ENCODE assay signal across 25 cellular contexts in the genomic region with DNA sequence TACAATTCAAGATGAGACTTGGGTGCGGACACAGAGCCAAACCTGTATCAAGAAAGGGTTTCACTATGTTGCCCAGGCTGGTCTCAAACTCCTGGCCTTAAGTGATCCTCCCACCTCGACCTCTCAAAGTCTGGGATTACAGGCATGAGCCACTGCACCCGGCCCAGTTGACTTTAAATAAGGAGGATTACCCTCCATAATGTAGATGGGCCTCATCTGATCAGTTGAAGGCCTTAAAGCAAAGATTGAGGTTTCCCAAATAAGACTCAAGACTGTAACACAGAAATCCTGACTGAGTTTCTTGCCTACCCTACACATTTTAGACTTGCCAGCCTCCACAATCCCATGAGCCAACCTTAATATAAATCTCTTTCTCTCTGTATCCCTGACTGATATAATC.
"Had no signal": no experiment of that assay in that cellular context is flagged by ENCODE, and none has a peak within 500 bp of the region (broad histone marks: within the 10 kb centered on the region; RNA-seq: fewer than 3 reads in every experiment).

No MANE protein-coding gene starts in this region.

- H3K79me2 ChIP-seq: hepatocyte had no signal

- H3K36me3 ChIP-seq: colonic mucosa, esophagus muscularis mucosa, gastroesophageal sphincter, heart left ventricle, left lung, lower lobe of right lung had no signal

- H3K9me3 Mint-ChIP-seq: dendritic cell treated with granulocyte-macrophage colony-stimulating factor and Interleukin-4, amounts not matched to agents 40 ng/mL and 50 ng/mL, for 4 days; effector memory CD8-positive, alpha-beta T cell; endodermal cell; immature natural killer cell; mesothelial cell of epicardium; naive B cell; naive thymus-derived CD8-positive, alpha-beta T cell had no signal

- H3K4me3 Mint-ChIP-seq: dendritic cell treated with granulocyte-macrophage colony-stimulating factor and Interleukin-4, amounts not matched to agents 40 ng/mL and 50 ng/mL, for 4 days; effector memory CD8-positive, alpha-beta T cell; endodermal cell; immature natural killer cell; mesothelial cell of epicardium; naive B cell; naive thymus-derived CD8-positive, alpha-beta T cell had no signal

- H3K36me3 Mint-ChIP-seq: immature natural killer cell; mesothelial cell of epicardium; naive B cell; naive thymus-derived CD8-positive, alpha-beta T cell had no signal

- FAIRE-seq: endometrium, frontal cortex, keratinocyte had no signal

- H3K4me1 ChIP-seq: colonic mucosa, esophagus muscularis mucosa, foreskin keratinocyte, gastroesophageal sphincter, left lung, lower lobe of right lung had no signal

- H3K4me2 ChIP-seq: hepatocyte had no signal

- H3K27ac ChIP-seq: colonic mucosa, esophagus muscularis mucosa, foreskin keratinocyte, gastroesophageal sphincter, heart left ventricle, hepatocyte, left lung, lower lobe of right lung had no signal

- DNase-seq: colonic mucosa; cortex of kidney; effector CD8-positive, alpha-beta T cell; effector memory CD8-positive, alpha-beta T cell; endodermal cell; foreskin keratinocyte; heart left ventricle; hypothalamus; immature natural killer cell; left cardiac atrium; left lung; left ventricle myocardium superior; lower lobe of right lung; mesenchymal stem cell; mucosa of descending colon; naive B cell; naive thymus-derived CD8-positive, alpha-beta T cell had no signal

- H3K27ac Mint-ChIP-seq: dendritic cell treated with granulocyte-macrophage colony-stimulating factor and Interleukin-4, amounts not matched to agents 40 ng/mL and 50 ng/mL, for 4 days; effector memory CD8-positive, alpha-beta T cell; endodermal cell; immature natural killer cell; mesothelial cell of epicardium had no signal

- H2AFZ ChIP-seq: hepatocyte had no signal

- H3K4me3 ChIP-seq: colonic mucosa, esophagus muscularis mucosa, gastroesophageal sphincter, heart left ventricle, hepatocyte, left lung, lower lobe of right lung, mucosa of descending colon had no signal

- ATAC-seq: effector memory CD8-positive, alpha-beta T cell; foreskin keratinocyte; gastroesophageal sphincter; heart left ventricle; left cardiac atrium; left lung; left ventricle myocardium superior; lower lobe of right lung; mucosa of descending colon; naive thymus-derived CD8-positive, alpha-beta T cell had no signal

- H3K4me1 Mint-ChIP-seq: immature natural killer cell, naive B cell had no signal

- H3K9me3 ChIP-seq: colonic mucosa, esophagus muscularis mucosa, gastroesophageal sphincter, heart left ventricle, left lung, lower lobe of right lung, mucosa of descending colon had no signal

- H3K27me3 ChIP-seq: colonic mucosa, esophagus muscularis mucosa, foreskin keratinocyte, gastroesophageal sphincter, hepatocyte, left lung had no signal

- H3K27me3 Mint-ChIP-seq: dendritic cell treated with granulocyte-macrophage colony-stimulating factor and Interleukin-4, amounts not matched to agents 40 ng/mL and 50 ng/mL, for 4 days; effector memory CD8-positive, alpha-beta T cell; naive B cell; naive thymus-derived CD8-positive, alpha-beta T cell had no signal
